Comparison of ENCODE assay signal across 1 cellular context in the genomic region with DNA sequence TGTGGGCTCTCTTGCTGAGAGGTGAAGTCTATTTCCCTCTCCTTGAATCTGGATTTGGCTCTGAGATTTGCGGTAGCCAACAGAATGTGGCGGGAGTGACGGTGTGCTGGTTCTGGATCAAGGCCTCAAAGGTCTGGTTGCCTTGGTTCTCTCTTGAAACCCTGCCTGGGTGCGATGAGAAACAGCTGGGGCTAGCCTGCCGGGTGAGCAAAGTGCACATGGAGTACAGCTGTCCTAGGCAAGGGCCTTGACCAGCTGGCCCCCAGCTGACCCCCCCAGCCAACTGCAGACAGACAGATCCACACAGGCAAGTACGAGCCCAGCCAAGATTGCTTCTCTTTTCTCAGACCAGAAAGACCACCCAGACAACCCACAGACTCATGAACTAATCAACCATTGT.
TF ChIP-seq lines count a peak whose summit lies in the region.

No MANE protein-coding gene starts in this region.

TF ChIP-seq in HCT116, 20 proteins besides CTCF, POLR2A, EP300 and RAD21:
- no peak for TF ChIP-seq JUND (IDR thresholded peaks at IDR 0.05)
- TF ChIP-seq ZFX (IDR thresholded peaks at IDR 0.05): no peak
- no peak for TF ChIP-seq POLR2AphosphoS5 (IDR thresholded peaks at IDR 0.05; ENCODE audit: low read depth, low read length)
- TF ChIP-seq ELF1 (IDR thresholded peaks at IDR 0.05; ENCODE audit: borderline replicate concordance, low read depth): no peak
- TF ChIP-seq, protein P1, sequence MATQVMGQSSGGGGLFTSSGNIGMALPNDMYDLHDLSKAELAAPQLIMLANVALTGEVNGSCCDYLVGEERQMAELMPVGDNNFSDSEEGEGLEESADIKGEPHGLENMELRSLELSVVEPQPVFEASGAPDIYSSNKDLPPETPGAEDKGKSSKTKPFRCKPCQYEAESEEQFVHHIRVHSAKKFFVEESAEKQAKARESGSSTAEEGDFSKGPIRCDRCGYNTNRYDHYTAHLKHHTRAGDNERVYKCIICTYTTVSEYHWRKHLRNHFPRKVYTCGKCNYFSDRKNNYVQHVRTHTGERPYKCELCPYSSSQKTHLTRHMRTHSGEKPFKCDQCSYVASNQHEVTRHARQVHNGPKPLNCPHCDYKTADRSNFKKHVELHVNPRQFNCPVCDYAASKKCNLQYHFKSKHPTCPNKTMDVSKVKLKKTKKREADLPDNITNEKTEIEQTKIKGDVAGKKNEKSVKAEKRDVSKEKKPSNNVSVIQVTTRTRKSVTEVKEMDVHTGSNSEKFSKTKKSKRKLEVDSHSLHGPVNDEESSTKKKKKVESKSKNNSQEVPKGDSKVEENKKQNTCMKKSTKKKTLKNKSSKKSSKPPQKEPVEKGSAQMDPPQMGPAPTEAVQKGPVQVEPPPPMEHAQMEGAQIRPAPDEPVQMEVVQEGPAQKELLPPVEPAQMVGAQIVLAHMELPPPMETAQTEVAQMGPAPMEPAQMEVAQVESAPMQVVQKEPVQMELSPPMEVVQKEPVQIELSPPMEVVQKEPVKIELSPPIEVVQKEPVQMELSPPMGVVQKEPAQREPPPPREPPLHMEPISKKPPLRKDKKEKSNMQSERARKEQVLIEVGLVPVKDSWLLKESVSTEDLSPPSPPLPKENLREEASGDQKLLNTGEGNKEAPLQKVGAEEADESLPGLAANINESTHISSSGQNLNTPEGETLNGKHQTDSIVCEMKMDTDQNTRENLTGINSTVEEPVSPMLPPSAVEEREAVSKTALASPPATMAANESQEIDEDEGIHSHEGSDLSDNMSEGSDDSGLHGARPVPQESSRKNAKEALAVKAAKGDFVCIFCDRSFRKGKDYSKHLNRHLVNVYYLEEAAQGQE (IDR thresholded peaks at IDR 0.05; ENCODE audit: low read depth): no peak
- no peak for TF ChIP-seq YY1 (IDR thresholded peaks at IDR 0.05; ENCODE audit: extremely low read depth, insufficient replicate concordance, low read depth, low read length)
- TF ChIP-seq CBX3 (IDR thresholded peaks at IDR 0.05; ENCODE audit: low read depth): no peak
- no peak for TF ChIP-seq EGR1 (IDR thresholded peaks at IDR 0.05; ENCODE audit: low read depth)
- no peak for TF ChIP-seq EZH2phosphoT487 (IDR thresholded peaks at IDR 0.05; ENCODE audit: borderline replicate concordance)
- TF ChIP-seq, protein P2, sequence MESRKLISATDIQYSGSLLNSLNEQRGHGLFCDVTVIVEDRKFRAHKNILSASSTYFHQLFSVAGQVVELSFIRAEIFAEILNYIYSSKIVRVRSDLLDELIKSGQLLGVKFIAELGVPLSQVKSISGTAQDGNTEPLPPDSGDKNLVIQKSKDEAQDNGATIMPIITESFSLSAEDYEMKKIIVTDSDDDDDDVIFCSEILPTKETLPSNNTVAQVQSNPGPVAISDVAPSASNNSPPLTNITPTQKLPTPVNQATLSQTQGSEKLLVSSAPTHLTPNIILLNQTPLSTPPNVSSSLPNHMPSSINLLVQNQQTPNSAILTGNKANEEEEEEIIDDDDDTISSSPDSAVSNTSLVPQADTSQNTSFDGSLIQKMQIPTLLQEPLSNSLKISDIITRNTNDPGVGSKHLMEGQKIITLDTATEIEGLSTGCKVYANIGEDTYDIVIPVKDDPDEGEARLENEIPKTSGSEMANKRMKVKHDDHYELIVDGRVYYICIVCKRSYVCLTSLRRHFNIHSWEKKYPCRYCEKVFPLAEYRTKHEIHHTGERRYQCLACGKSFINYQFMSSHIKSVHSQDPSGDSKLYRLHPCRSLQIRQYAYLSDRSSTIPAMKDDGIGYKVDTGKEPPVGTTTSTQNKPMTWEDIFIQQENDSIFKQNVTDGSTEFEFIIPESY (IDR thresholded peaks at IDR 0.05; ENCODE audit: extremely low read depth, insufficient replicate concordance, low read length): no peak
- no peak for TF ChIP-seq FOSL1 (IDR thresholded peaks at IDR 0.05; ENCODE audit: low read depth)
- TF ChIP-seq TCF7L2 (IDR thresholded peaks at IDR 0.05; ENCODE audit: borderline replicate concordance, extremely low read depth, insufficient read depth, insufficient read length): no peak
- no peak for TF ChIP-seq CEBPB (IDR thresholded peaks at IDR 0.05; ENCODE audit: low read depth)
- no peak for TF ChIP-seq ZNF274 (IDR thresholded peaks at IDR 0.05; ENCODE audit: low read depth, low read length)
- TF ChIP-seq, protein P3, sequence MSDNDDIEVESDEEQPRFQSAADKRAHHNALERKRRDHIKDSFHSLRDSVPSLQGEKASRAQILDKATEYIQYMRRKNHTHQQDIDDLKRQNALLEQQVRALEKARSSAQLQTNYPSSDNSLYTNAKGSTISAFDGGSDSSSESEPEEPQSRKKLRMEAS (IDR thresholded peaks at IDR 0.05): no peak
- TF ChIP-seq, protein P4, sequence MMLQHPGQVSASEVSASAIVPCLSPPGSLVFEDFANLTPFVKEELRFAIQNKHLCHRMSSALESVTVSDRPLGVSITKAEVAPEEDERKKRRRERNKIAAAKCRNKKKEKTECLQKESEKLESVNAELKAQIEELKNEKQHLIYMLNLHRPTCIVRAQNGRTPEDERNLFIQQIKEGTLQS (IDR thresholded peaks at IDR 0.05): no peak
- TF ChIP-seq SP1 (IDR thresholded peaks at IDR 0.05; ENCODE audit: low read depth): no peak
- no peak for TF ChIP-seq EZH2 (IDR thresholded peaks at IDR 0.05)
- TF ChIP-seq SRF (IDR thresholded peaks at IDR 0.05; ENCODE audit: low read depth): no peak
